10 cellular contexts compared by ENCODE assay signal in the genomic region with DNA sequence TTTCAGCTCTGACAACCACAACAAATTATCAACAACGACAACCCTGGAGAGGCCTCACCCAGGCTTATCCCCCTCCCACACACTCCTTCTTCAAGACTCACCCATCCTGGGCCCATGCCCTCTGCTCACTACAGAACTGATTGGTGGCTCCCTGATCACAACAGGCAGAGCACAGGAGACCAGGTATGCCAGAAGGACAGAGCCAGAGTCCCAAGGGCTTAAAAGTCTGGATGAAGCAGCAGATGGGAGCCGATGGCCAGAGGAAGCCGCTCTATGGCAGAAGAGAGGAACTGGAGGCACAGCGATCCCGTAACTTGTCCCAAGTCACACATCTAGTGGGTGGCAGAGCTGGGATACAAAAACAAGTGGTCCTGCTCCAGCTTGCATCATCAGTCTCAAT.
"Had no signal": no experiment of that assay in that cellular context is flagged by ENCODE, and none has a peak within 500 bp of the region (broad histone marks: within the 10 kb centered on the region; RNA-seq: fewer than 3 reads in every experiment).

No MANE protein-coding gene starts in this region.

- H3K9me3 ChIP-seq: gastroesophageal sphincter, transverse colon had no signal

- H3K27me3 ChIP-seq: transverse colon had no signal

- H3K79me2 ChIP-seq: parathyroid adenoma had no signal

- H3K27ac ChIP-seq: gastroesophageal sphincter, parathyroid adenoma, skin epidermis, transverse colon had no signal

- H3K36me3 ChIP-seq: gastroesophageal sphincter, transverse colon had no signal

- ATAC-seq: activated CD4-positive, CD25-positive, alpha-beta regulatory T cell treated with anti-CD3 and anti-CD28 coated beads, Interleukin-2, amount 50 U/mL, for 24 hours; gastroesophageal sphincter; stimulated activated effector memory CD8-positive, alpha-beta T cell treated with anti-CD3 and anti-CD28 coated beads, Interleukin-12 subunit alpha, Interleukin-12 subunit beta, amount 100 ng/mL, for 72 hours had no signal

- H3K4me1 ChIP-seq: parathyroid adenoma, transverse colon had no signal

- H2AFZ ChIP-seq: parathyroid adenoma had no signal

- H3K4me3 ChIP-seq: gastroesophageal sphincter, skin epidermis, transverse colon had no signal

- H3K9ac ChIP-seq: parathyroid adenoma had no signal

- DNase-seq: activated CD4-positive, alpha-beta T cell treated with anti-CD3 and anti-CD28 coated beads, Interleukin-2, amount 50 U/mL, for 4 hours; activated naive CD4-positive, alpha-beta T cell treated with anti-CD3 and anti-CD28 coated beads for 36 hours; central memory CD4-positive, alpha-beta T cell; retina; transverse colon had no signal
